In the genomic region with DNA sequence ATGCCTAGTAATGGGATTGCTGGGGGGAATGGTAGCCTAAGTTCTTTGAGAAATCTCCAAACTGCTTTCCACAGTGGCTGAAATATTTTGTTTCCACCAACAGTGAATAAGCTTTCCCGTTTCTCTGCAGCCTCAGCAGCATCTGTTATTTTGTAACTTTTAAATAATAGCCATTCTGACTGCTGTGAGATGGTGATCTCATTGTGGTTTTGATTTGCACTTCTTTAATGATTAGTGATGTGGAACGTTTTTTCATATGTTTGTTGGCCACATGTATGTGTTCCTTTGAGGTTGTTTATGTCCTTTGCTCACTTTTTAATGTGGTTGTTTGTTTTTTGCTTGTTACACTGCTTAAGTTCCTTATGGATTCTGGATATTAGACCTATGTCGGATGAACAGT, we compare ENCODE assay signal across 1 cellular context.
TF ChIP-seq lines count a peak whose summit lies in the region.

No MANE protein-coding gene starts in this region.

TF ChIP-seq in SK-N-SH treated with all-trans-retinoic acid at 6 μM for 48 hours, 23 proteins besides CTCF, POLR2A, EP300 and RAD21 (continued from another document):
- TF ChIP-seq, protein P1, sequence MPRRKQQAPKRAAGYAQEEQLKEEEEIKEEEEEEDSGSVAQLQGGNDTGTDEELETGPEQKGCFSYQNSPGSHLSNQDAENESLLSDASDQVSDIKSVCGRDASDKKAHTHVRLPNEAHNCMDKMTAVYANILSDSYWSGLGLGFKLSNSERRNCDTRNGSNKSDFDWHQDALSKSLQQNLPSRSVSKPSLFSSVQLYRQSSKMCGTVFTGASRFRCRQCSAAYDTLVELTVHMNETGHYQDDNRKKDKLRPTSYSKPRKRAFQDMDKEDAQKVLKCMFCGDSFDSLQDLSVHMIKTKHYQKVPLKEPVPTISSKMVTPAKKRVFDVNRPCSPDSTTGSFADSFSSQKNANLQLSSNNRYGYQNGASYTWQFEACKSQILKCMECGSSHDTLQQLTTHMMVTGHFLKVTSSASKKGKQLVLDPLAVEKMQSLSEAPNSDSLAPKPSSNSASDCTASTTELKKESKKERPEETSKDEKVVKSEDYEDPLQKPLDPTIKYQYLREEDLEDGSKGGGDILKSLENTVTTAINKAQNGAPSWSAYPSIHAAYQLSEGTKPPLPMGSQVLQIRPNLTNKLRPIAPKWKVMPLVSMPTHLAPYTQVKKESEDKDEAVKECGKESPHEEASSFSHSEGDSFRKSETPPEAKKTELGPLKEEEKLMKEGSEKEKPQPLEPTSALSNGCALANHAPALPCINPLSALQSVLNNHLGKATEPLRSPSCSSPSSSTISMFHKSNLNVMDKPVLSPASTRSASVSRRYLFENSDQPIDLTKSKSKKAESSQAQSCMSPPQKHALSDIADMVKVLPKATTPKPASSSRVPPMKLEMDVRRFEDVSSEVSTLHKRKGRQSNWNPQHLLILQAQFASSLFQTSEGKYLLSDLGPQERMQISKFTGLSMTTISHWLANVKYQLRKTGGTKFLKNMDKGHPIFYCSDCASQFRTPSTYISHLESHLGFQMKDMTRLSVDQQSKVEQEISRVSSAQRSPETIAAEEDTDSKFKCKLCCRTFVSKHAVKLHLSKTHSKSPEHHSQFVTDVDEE (CRISPR knock-in tag; IDR thresholded peaks at IDR 0.05) = no peak
- no peak for TF ChIP-seq OSR1 (CRISPR knock-in tag; IDR thresholded peaks at IDR 0.05)
- no peak for TF ChIP-seq ZNF565 (CRISPR knock-in tag; conservative IDR thresholded peaks at IDR 0.05; ENCODE audit: low read depth)
- TF ChIP-seq, protein P2, sequence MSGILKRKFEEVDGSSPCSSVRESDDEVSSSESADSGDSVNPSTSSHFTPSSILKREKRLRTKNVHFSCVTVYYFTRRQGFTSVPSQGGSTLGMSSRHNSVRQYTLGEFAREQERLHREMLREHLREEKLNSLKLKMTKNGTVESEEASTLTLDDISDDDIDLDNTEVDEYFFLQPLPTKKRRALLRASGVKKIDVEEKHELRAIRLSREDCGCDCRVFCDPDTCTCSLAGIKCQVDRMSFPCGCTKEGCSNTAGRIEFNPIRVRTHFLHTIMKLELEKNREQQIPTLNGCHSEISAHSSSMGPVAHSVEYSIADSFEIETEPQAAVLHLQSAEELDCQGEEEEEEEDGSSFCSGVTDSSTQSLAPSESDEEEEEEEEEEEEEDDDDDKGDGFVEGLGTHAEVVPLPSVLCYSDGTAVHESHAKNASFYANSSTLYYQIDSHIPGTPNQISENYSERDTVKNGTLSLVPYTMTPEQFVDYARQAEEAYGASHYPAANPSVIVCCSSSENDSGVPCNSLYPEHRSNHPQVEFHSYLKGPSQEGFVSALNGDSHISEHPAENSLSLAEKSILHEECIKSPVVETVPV (CRISPR knock-in tag; IDR thresholded peaks at IDR 0.05) = no peak
- no peak for TF ChIP-seq ISL1 (CRISPR knock-in tag; IDR thresholded peaks at IDR 0.05)
- TF ChIP-seq ZNF8 (CRISPR knock-in tag; IDR thresholded peaks at IDR 0.05) = no peak
- TF ChIP-seq SNAI2 (CRISPR knock-in tag; IDR thresholded peaks at IDR 0.05) = no peak
- TF ChIP-seq, protein P3, sequence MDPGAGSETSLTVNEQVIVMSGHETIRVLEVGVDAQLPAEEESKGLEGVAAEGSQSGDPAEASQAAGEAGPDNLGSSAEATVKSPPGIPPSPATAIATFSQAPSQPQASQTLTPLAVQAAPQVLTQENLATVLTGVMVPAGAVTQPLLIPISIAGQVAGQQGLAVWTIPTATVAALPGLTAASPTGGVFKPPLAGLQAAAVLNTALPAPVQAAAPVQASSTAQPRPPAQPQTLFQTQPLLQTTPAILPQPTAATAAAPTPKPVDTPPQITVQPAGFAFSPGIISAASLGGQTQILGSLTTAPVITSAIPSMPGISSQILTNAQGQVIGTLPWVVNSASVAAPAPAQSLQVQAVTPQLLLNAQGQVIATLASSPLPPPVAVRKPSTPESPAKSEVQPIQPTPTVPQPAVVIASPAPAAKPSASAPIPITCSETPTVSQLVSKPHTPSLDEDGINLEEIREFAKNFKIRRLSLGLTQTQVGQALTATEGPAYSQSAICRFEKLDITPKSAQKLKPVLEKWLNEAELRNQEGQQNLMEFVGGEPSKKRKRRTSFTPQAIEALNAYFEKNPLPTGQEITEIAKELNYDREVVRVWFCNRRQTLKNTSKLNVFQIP (CRISPR knock-in tag; IDR thresholded peaks at IDR 0.05; ENCODE audit: borderline replicate concordance, low read depth) = no peak
TF ChIP-seq in SK-N-SH treated with all-trans-retinoic acid at 6 μM for 48 hours: peak in this region for 0.
